In the genomic region with DNA sequence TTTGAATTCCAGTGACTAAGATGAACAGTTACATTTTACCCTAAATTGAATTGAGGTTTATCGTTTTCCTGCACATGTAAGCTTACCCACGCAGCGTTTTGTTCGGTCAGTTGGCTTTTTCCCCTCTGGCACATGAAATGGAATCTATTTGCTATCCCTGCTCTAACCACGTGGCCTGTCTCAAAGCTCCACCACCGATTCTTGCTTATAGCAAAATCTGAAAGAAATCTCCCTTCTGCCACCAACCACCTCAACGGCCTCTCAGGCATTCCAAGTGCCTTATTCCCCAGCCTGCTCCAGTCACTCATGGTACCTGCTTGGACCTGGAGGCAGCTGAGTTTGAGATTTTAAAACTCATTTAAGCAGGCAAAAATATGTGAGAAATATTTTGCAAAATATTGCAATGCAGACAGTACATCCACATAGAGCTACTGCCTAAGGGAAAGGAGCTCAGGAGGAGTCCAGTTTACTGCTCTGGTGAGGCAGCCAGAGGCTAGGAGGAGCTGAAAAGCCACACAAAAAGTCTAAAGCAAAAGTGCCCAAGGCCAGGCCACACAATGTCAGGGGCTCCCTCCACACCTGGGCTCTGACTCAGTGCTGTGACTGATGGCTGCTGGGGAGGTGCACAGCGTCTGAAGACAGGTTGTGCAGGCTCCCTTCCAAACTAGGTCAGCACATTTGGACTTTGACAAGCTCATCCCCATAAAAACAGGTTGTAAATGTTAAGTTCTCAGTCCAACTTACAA, we compare ENCODE assay signal across 1 cellular context.
A peak's percentile ranks its signal among the peaks of the same experiment; 100 is the strongest.
TF ChIP-seq lines count a peak whose summit lies in the region.

No MANE protein-coding gene starts in this region.

TF ChIP-seq in HepG2, 621 proteins besides CTCF, POLR2A, EP300 and RAD21 (continued from another document and continues in another):
- TF ChIP-seq, protein P1, sequence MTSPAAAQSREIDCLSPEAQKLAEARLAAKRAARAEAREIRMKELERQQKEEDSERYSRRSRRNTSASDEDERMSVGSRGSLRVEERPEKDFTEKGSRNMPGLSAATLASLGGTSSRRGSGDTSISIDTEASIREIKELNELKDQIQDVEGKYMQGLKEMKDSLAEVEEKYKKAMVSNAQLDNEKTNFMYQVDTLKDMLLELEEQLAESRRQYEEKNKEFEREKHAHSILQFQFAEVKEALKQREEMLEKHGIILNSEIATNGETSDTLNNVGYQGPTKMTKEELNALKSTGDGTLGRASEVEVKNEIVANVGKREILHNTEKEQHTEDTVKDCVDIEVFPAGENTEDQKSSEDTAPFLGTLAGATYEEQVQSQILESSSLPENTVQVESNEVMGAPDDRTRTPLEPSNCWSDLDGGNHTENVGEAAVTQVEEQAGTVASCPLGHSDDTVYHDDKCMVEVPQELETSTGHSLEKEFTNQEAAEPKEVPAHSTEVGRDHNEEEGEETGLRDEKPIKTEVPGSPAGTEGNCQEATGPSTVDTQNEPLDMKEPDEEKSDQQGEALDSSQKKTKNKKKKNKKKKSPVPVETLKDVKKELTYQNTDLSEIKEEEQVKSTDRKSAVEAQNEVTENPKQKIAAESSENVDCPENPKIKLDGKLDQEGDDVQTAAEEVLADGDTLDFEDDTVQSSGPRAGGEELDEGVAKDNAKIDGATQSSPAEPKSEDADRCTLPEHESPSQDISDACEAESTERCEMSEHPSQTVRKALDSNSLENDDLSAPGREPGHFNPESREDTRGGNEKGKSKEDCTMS (CRISPR knock-in tag; conservative IDR thresholded peaks at IDR 0.05) = 0 out of 2 replicates have a peak, but pooled peaks have one; percentile 37
- no peak for TF ChIP-seq FOSL1 (CRISPR knock-in tag; IDR thresholded peaks at IDR 0.05; ENCODE audit: borderline replicate concordance)
- TF ChIP-seq, protein P2, sequence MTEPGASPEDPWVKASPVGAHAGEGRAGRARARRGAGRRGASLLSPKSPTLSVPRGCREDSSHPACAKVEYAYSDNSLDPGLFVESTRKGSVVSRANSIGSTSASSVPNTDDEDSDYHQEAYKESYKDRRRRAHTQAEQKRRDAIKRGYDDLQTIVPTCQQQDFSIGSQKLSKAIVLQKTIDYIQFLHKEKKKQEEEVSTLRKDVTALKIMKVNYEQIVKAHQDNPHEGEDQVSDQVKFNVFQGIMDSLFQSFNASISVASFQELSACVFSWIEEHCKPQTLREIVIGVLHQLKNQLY (CRISPR knock-in tag; IDR thresholded peaks at IDR 0.05) = no peak
- TF ChIP-seq ZNF550 (CRISPR knock-in tag; IDR thresholded peaks at IDR 0.05; ENCODE audit: borderline replicate concordance) = no peak
- TF ChIP-seq, protein P3, sequence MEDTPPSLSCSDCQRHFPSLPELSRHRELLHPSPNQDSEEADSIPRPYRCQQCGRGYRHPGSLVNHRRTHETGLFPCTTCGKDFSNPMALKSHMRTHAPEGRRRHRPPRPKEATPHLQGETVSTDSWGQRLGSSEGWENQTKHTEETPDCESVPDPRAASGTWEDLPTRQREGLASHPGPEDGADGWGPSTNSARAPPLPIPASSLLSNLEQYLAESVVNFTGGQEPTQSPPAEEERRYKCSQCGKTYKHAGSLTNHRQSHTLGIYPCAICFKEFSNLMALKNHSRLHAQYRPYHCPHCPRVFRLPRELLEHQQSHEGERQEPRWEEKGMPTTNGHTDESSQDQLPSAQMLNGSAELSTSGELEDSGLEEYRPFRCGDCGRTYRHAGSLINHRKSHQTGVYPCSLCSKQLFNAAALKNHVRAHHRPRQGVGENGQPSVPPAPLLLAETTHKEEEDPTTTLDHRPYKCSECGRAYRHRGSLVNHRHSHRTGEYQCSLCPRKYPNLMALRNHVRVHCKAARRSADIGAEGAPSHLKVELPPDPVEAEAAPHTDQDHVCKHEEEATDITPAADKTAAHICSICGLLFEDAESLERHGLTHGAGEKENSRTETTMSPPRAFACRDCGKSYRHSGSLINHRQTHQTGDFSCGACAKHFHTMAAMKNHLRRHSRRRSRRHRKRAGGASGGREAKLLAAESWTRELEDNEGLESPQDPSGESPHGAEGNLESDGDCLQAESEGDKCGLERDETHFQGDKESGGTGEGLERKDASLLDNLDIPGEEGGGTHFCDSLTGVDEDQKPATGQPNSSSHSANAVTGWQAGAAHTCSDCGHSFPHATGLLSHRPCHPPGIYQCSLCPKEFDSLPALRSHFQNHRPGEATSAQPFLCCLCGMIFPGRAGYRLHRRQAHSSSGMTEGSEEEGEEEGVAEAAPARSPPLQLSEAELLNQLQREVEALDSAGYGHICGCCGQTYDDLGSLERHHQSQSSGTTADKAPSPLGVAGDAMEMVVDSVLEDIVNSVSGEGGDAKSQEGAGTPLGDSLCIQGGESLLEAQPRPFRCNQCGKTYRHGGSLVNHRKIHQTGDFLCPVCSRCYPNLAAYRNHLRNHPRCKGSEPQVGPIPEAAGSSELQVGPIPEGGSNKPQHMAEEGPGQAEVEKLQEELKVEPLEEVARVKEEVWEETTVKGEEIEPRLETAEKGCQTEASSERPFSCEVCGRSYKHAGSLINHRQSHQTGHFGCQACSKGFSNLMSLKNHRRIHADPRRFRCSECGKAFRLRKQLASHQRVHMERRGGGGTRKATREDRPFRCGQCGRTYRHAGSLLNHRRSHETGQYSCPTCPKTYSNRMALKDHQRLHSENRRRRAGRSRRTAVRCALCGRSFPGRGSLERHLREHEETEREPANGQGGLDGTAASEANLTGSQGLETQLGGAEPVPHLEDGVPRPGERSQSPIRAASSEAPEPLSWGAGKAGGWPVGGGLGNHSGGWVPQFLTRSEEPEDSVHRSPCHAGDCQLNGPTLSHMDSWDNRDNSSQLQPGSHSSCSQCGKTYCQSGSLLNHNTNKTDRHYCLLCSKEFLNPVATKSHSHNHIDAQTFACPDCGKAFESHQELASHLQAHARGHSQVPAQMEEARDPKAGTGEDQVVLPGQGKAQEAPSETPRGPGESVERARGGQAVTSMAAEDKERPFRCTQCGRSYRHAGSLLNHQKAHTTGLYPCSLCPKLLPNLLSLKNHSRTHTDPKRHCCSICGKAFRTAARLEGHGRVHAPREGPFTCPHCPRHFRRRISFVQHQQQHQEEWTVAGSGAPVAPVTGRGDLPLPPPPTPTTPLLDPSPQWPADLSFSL (CRISPR knock-in tag; IDR thresholded peaks at IDR 0.05) = peak; percentile 91
- peak; percentile 39; the same call in 1 of the 2 replicates for TF ChIP-seq FOXA3 (CRISPR knock-in tag; IDR thresholded peaks at IDR 0.05)
- TF ChIP-seq ZNF160 (CRISPR knock-in tag; IDR thresholded peaks at IDR 0.05) = no peak; the same call in 1 of the 2 replicates
- no peak for TF ChIP-seq RNF2 (conservative IDR thresholded peaks at IDR 0.05; ENCODE audit: low read depth)
- TF ChIP-seq MED13 (CRISPR knock-in tag; IDR thresholded peaks at IDR 0.05) = no peak
- no peak for TF ChIP-seq ZNF850 (CRISPR knock-in tag; conservative IDR thresholded peaks at IDR 0.05)
- TF ChIP-seq, protein P4, sequence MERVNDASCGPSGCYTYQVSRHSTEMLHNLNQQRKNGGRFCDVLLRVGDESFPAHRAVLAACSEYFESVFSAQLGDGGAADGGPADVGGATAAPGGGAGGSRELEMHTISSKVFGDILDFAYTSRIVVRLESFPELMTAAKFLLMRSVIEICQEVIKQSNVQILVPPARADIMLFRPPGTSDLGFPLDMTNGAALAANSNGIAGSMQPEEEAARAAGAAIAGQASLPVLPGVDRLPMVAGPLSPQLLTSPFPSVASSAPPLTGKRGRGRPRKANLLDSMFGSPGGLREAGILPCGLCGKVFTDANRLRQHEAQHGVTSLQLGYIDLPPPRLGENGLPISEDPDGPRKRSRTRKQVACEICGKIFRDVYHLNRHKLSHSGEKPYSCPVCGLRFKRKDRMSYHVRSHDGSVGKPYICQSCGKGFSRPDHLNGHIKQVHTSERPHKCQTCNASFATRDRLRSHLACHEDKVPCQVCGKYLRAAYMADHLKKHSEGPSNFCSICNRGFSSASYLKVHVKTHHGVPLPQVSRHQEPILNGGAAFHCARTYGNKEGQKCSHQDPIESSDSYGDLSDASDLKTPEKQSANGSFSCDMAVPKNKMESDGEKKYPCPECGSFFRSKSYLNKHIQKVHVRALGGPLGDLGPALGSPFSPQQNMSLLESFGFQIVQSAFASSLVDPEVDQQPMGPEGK (CRISPR knock-in tag; IDR thresholded peaks at IDR 0.05) = peak; percentile 46
- TF ChIP-seq SNRNP70 (IDR thresholded peaks at IDR 0.05; ENCODE audit: low read depth, low read length) = no peak
- peak; percentile 28; the same call in 1 of the 2 replicates for TF ChIP-seq DMAP1 (CRISPR knock-in tag; IDR thresholded peaks at IDR 0.05)
- no peak for TF ChIP-seq CBX2 (IDR thresholded peaks at IDR 0.05; ENCODE audit: low read depth, low read length)
- no peak for TF ChIP-seq CBX2 (CRISPR knock-in tag; IDR thresholded peaks at IDR 0.05; ENCODE audit: low read depth)
- no peak for TF ChIP-seq SALL2 (CRISPR knock-in tag; IDR thresholded peaks at IDR 0.05)
- no peak for TF ChIP-seq POLR2AphosphoS5 (IDR thresholded peaks at IDR 0.05; ENCODE audit: low read depth, low read length)
- TF ChIP-seq REXO4 (CRISPR knock-in tag; IDR thresholded peaks at IDR 0.05; ENCODE audit: borderline replicate concordance) = no peak
- peak; percentile 80 for TF ChIP-seq HNF4A (CRISPR knock-in tag; IDR thresholded peaks at IDR 0.05)
- no peak for TF ChIP-seq MYNN (CRISPR knock-in tag; IDR thresholded peaks at IDR 0.05; ENCODE audit: low read depth)
- no peak for TF ChIP-seq KDM5B (CRISPR knock-in tag; IDR thresholded peaks at IDR 0.05; ENCODE audit: borderline replicate concordance)
- TF ChIP-seq, protein P5, sequence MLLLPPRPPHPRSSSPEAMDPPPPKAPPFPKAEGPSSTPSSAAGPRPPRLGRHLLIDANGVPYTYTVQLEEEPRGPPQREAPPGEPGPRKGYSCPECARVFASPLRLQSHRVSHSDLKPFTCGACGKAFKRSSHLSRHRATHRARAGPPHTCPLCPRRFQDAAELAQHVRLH (CRISPR knock-in tag; IDR thresholded peaks at IDR 0.05; ENCODE audit: borderline replicate concordance, low read depth) = no peak
- TF ChIP-seq NR2F1 (CRISPR knock-in tag; IDR thresholded peaks at IDR 0.05) = peak in 1 of 2 experiments; percentile 11; a peak in 1 of 4 replicates
- TF ChIP-seq HDAC6 (IDR thresholded peaks at IDR 0.05; ENCODE audit: low read depth, low read length) = no peak
- TF ChIP-seq, protein P6, sequence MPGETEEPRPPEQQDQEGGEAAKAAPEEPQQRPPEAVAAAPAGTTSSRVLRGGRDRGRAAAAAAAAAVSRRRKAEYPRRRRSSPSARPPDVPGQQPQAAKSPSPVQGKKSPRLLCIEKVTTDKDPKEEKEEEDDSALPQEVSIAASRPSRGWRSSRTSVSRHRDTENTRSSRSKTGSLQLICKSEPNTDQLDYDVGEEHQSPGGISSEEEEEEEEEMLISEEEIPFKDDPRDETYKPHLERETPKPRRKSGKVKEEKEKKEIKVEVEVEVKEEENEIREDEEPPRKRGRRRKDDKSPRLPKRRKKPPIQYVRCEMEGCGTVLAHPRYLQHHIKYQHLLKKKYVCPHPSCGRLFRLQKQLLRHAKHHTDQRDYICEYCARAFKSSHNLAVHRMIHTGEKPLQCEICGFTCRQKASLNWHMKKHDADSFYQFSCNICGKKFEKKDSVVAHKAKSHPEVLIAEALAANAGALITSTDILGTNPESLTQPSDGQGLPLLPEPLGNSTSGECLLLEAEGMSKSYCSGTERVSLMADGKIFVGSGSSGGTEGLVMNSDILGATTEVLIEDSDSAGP (CRISPR knock-in tag; IDR thresholded peaks at IDR 0.05; ENCODE audit: borderline replicate concordance) = no peak
- TF ChIP-seq BHLHE40 (IDR thresholded peaks at IDR 0.05; ENCODE audit: low read length) = no peak
- no peak for TF ChIP-seq PLRG1 (conservative IDR thresholded peaks at IDR 0.05)
- no peak for TF ChIP-seq SOX6 (IDR thresholded peaks at IDR 0.05)
- TF ChIP-seq SOX6 (CRISPR knock-in tag; IDR thresholded peaks at IDR 0.05) = peak; percentile 67
- TF ChIP-seq, protein P7, sequence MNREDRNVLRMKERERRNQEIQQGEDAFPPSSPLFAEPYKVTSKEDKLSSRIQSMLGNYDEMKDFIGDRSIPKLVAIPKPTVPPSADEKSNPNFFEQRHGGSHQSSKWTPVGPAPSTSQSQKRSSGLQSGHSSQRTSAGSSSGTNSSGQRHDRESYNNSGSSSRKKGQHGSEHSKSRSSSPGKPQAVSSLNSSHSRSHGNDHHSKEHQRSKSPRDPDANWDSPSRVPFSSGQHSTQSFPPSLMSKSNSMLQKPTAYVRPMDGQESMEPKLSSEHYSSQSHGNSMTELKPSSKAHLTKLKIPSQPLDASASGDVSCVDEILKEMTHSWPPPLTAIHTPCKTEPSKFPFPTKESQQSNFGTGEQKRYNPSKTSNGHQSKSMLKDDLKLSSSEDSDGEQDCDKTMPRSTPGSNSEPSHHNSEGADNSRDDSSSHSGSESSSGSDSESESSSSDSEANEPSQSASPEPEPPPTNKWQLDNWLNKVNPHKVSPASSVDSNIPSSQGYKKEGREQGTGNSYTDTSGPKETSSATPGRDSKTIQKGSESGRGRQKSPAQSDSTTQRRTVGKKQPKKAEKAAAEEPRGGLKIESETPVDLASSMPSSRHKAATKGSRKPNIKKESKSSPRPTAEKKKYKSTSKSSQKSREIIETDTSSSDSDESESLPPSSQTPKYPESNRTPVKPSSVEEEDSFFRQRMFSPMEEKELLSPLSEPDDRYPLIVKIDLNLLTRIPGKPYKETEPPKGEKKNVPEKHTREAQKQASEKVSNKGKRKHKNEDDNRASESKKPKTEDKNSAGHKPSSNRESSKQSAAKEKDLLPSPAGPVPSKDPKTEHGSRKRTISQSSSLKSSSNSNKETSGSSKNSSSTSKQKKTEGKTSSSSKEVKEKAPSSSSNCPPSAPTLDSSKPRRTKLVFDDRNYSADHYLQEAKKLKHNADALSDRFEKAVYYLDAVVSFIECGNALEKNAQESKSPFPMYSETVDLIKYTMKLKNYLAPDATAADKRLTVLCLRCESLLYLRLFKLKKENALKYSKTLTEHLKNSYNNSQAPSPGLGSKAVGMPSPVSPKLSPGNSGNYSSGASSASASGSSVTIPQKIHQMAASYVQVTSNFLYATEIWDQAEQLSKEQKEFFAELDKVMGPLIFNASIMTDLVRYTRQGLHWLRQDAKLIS (CRISPR knock-in tag; IDR thresholded peaks at IDR 0.05) = no peak
- no peak for TF ChIP-seq HIVEP1 (CRISPR knock-in tag; IDR thresholded peaks at IDR 0.05)
- TF ChIP-seq, protein P8, sequence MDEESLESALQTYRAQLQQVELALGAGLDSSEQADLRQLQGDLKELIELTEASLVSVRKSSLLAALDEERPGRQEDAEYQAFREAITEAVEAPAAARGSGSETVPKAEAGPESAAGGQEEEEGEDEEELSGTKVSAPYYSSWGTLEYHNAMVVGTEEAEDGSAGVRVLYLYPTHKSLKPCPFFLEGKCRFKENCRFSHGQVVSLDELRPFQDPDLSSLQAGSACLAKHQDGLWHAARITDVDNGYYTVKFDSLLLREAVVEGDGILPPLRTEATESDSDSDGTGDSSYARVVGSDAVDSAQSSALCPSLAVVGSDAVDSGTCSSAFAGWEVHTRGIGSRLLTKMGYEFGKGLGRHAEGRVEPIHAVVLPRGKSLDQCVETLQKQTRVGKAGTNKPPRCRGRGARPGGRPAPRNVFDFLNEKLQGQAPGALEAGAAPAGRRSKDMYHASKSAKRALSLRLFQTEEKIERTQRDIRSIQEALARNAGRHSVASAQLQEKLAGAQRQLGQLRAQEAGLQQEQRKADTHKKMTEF (CRISPR knock-in tag; IDR thresholded peaks at IDR 0.05) = no peak
- TF ChIP-seq KDM1A (CRISPR knock-in tag; IDR thresholded peaks at IDR 0.05) = no peak
- TF ChIP-seq ZNF337 (CRISPR knock-in tag; IDR thresholded peaks at IDR 0.05; ENCODE audit: borderline replicate concordance, low read depth) = no peak
